ENCODE assay signal across 8 cellular contexts in the genomic region with DNA sequence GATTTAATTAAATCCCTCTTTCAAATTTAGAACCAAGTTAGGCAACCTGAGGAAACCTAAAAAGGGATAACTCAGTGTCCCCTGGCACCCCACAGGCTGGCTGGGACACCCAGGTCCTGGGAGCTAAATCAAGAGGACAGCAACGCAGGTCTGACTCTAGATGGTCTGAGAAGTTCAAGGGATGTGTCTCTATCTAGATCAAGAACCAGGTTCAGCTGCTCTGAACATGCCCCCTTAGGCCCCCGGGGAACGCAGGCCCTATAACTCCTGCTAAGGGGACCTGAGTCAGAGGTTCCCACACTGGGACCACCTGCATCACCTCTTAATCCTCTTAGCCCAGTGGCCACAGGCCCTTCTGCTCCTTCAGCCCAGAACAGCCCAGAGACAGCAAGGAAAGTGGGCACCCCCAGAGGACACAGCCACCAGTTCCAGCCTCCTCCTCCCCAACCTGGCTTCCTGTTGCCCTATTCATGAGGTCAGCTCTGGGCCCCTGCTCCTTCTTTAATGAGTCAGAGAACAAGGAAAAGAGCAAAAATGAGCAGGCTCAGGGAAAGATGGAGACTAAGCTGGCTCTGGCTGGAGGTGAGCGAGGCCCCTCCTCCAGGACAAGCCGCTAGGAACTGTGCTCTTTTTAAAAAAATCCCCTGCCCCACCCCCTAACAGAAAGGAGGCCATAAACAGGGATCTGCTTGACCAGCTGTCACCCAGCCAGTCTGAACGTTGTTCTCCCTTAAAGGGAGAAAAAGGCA. TPM values are rescaled to one million over a fixed set of nuclear protein-coding genes. Genes with fewer than 3 reads are reported as not detected.
DNase-seq lines count a peak whose midpoint lies in the region; ATAC-seq and TF ChIP-seq lines count a peak whose summit lies in the region.

No MANE protein-coding gene starts in this region.

- no peak for DNase-seq in activated naive CD4-positive, alpha-beta T cell treated with anti-CD3 and anti-CD28 coated beads, Interleukin-2, amount 50 U/mL, for 72 hours (ENCODE audit: low spot score in 2 of 2)
- no peak for DNase-seq in activated naive CD4-positive, alpha-beta T cell treated with Interleukin-2 at 50 U/mL for 16 hours
- DNase-seq in body of pancreas (peak in 1 of 4 donors; percentile 39), mesenteric fat pad (ENCODE audit: low spot score) (peak; percentile 83), vagina (ENCODE audit: extremely low spot score in 2 of 2) (peak in 1 of 2 donors; percentile 83), HEK293T (ENCODE audit: extremely low spot score) (no peak)
- DNase-seq in central memory CD4-positive, alpha-beta T cell: no peak

- H3K36me3 ChIP-seq in body of pancreas (replicated peaks in 1 of 2; ENCODE audit: insufficient read depth in 1 of 2, low read depth in 2 of 2) (no peaks in the 10 kb centered on the region), vagina (no peaks in the 10 kb centered on the region)

- peak overlapping the region; percentile 31 to 74 for H3K27ac Mint-ChIP-seq in activated naive CD4-positive, alpha-beta T cell treated with anti-CD3 and anti-CD28 coated beads, Interleukin-2, amount 50 U/mL, for 72 hours

- no peaks in the 10 kb centered on the region for H3K9me3 ChIP-seq in body of pancreas
- no peaks in the 10 kb centered on the region for H3K9me3 ChIP-seq in vagina

- intact Hi-C loops in body of pancreas (cut with DNase I): no loop called here
- intact Hi-C loops in vagina (cut with DNase I): no loop called here

- TF ChIP-seq CTCF in body of pancreas (IDR thresholded peaks at IDR 0.05): no peak
- TF ChIP-seq CTCF in vagina (IDR thresholded peaks at IDR 0.05): no peak

- H3K4me1 ChIP-seq in body of pancreas (peaks cover 43% of the 10 kb centered on the region), vagina (peaks cover 45% of the 10 kb centered on the region)

- ATAC-seq in activated naive CD4-positive, alpha-beta T cell treated with anti-CD3 and anti-CD28 coated beads, Interleukin-2, amount 50 U/mL, for 72 hours: peak; percentile 13 to 70
- ATAC-seq in body of pancreas (peak; percentile 19), GM19455 (IDR thresholded peaks at IDR 0.05; ENCODE audit: unreplicated experiment) (no peak)

- H3K4me3 ChIP-seq in body of pancreas (no peak overlapping the region), vagina (no peak overlapping the region)

- CTCF ChIA-PET in HEK293T (lab: Yijun Ruan, JAX): no interaction called here

- POLR2A ChIA-PET in HEK293T (lab: Yijun Ruan, JAX): interaction anchor here (1.0 kb wide), 1 partner anchor 12 kb away, joined by 3 read pairs; no protein-coding TSS in a partner anchor

- TF ChIP-seq POLR2A in body of pancreas (IDR thresholded peaks at IDR 0.05) (no peak), vagina (IDR thresholded peaks at IDR 0.05) (no peak)

- H3K27ac ChIP-seq in body of pancreas (peak overlapping the region in 3 of 4 donors; percentile 31 to 82 (median 77)), vagina (peak overlapping the region; percentile 78)

- WGBS in body of pancreas, 2 donors: 68 to 69% methylated on average over 5 to 6 of the region's 6 CpGs

- no peaks in the 10 kb centered on the region for H3K27me3 ChIP-seq in body of pancreas
- H3K27me3 ChIP-seq in vagina: no peaks in the 10 kb centered on the region

- no peaks in the 10 kb centered on the region for H3K36me3 Mint-ChIP-seq in activated naive CD4-positive, alpha-beta T cell treated with anti-CD3 and anti-CD28 coated beads, Interleukin-2, amount 50 U/mL, for 72 hours

- no peaks in the 10 kb centered on the region for H3K9me3 Mint-ChIP-seq in activated naive CD4-positive, alpha-beta T cell treated with anti-CD3 and anti-CD28 coated beads, Interleukin-2, amount 50 U/mL, for 72 hours

TF ChIP-seq in HEK293T, 16 proteins besides CTCF, POLR2A, EP300 and RAD21:
- no peak for TF ChIP-seq HDGF (IDR thresholded peaks at IDR 0.05; ENCODE audit: borderline replicate concordance)
- TF ChIP-seq FOXM1 (IDR thresholded peaks at IDR 0.05; ENCODE audit: borderline replicate concordance): no peak
- no peak for TF ChIP-seq SP1 (IDR thresholded peaks at IDR 0.05)
- no peak for TF ChIP-seq SUZ12 (IDR thresholded peaks at IDR 0.05)
- no peak for TF ChIP-seq ARNT (IDR thresholded peaks at IDR 0.05)
- TF ChIP-seq L3MBTL2 (conservative IDR thresholded peaks at IDR 0.05): no peak
- TF ChIP-seq TARDBP (IDR thresholded peaks at IDR 0.05): no peak

RNA-seq across cellular contexts. Expression of a gene that starts 10.8 kb away (rescaled TPM):
- total RNA-seq in activated naive CD4-positive, alpha-beta T cell treated with anti-CD3 and anti-CD28 coated beads, Interleukin-2, amount 50 U/mL, for 72 hours: 10 to 100 TPM; 15.9 to 18.5 TPM
- total RNA-seq in body of pancreas (1 to 10 TPM; 3.6 to 7.6 TPM), mesenteric fat pad (23.1 TPM), vagina (8.1 TPM)
